In the genomic region with DNA sequence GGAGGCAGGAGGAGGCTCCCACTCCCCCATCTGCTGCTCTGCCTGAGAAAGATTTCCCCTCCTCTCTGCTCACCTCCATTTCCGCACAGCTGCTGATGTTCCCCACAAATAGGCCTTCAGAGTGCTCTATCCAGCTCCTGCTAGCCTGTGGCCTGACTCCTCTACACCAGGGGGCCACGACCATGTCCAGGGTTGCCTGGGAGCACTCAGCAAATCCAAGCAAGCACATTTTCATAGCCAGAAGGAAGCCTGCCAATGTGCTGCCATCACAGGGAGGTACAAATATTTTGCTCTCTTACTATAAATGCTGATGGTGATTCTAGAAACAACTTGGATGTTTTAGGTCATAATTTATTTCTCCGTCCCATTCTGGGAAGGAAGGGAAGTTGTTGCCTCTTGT, we compare ENCODE assay signal across 25 cellular contexts. TPM values are rescaled to one million over a fixed set of nuclear protein-coding genes. Genes with fewer than 3 reads are reported as not detected.
"Had no signal": no experiment of that assay in that cellular context is flagged by ENCODE, and none has a peak within 500 bp of the region (broad histone marks: within the 10 kb centered on the region; RNA-seq: fewer than 3 reads in every experiment).

No MANE protein-coding gene starts in this region.

- H3K27ac Mint-ChIP-seq: naive thymus-derived CD8-positive, alpha-beta T cell had no signal

- H3K9me3 Mint-ChIP-seq: naive thymus-derived CD8-positive, alpha-beta T cell; neural crest cell had no signal

- H2AFZ ChIP-seq: parathyroid adenoma had no signal

- H3K4me1 Mint-ChIP-seq: naive thymus-derived CD8-positive, alpha-beta T cell; neural crest cell had no signal

- H3K4me3 ChIP-seq: cardiac muscle cell, colonic mucosa, heart right ventricle, left lung, lung, prostate gland, thyroid gland, upper lobe of left lung had no signal

- DNase-seq: brain microvascular endothelial cell; cerebellar nuclear complex; colonic mucosa; effector CD8-positive, alpha-beta T cell; heart right ventricle; hypothalamus; left lung; mesendoderm; naive thymus-derived CD8-positive, alpha-beta T cell; occipital lobe; stimulated activated CD4-positive, alpha-beta T cell treated with anti-CD3 and anti-CD28 coated beads, Interleukin-2, amount 100 ng/mL, for 24 hours; stimulated activated naive CD4-positive, alpha-beta T cell; thyroid gland; upper lobe of left lung had no signal

- H3K79me2 ChIP-seq: parathyroid adenoma had no signal

- H3K36me3 ChIP-seq: brain microvascular endothelial cell, cardiac muscle cell, colonic mucosa, heart right ventricle, left lung, prostate gland, thyroid gland, upper lobe of left lung had no signal

- H3K27ac ChIP-seq: brain microvascular endothelial cell, colonic mucosa, heart right ventricle, left lung, parathyroid adenoma, prostate gland, thyroid gland, upper lobe of left lung had no signal

- H3K27me3 ChIP-seq: cardiac muscle cell, colonic mucosa, heart right ventricle, thyroid gland, upper lobe of left lung had no signal

- H3K4me1 ChIP-seq: colonic mucosa, left lung, parathyroid adenoma, prostate gland, upper lobe of left lung had no signal

- H3K9ac ChIP-seq: parathyroid adenoma had no signal

- H3K9me3 ChIP-seq: colonic mucosa, heart right ventricle, left lung, prostate gland, thyroid gland, upper lobe of left lung had no signal

- ATAC-seq: esophagus mucosa; left lung; naive thymus-derived CD8-positive, alpha-beta T cell; sciatic nerve had no signal

- H3K4me3 Mint-ChIP-seq: naive thymus-derived CD8-positive, alpha-beta T cell; neural crest cell had no signal

- H3K36me3 Mint-ChIP-seq: naive thymus-derived CD8-positive, alpha-beta T cell had no signal

RNA-seq across cellular contexts. Expression of gene KCNA5, which starts 17.3 kb away (rescaled TPM):
- total RNA-seq: dermis microvascular lymphatic vessel endothelial cell; esophagus mucosa; fibroblast of lung; glomerular endothelial cell; naive thymus-derived CD8-positive, alpha-beta T cell; neural crest cell; renal cortical epithelial cell had no signal
- polyA plus RNA-seq: fibroblast of lung; naive thymus-derived CD8-positive, alpha-beta T cell had no signal
